In genomic region chr2:232533944-232534710, GRCh38 we compare ENCODE assay signal across 21 cellular contexts. TPM values are rescaled to one million over a fixed set of nuclear protein-coding genes. Genes with fewer than 3 reads are reported as not detected.
DNase-seq lines count a peak whose midpoint lies in the region; ATAC-seq and TF ChIP-seq lines count a peak whose summit lies in the region.
"Had no signal": no experiment of that assay in that cellular context is flagged by ENCODE, and none has a peak within 500 bp of the region (broad histone marks: within the 10 kb centered on the region; RNA-seq: fewer than 3 reads in every experiment).

No MANE protein-coding gene starts in this region.

- H3K27me3 Mint-ChIP-seq in activated naive CD8-positive, alpha-beta T cell treated with anti-CD3 and anti-CD28 coated beads, Interleukin-2, amount 10 ng/mL, durations not matched to agents 7 days and 5 days: peaks cover 7% of the 10 kb centered on the region
- H3K27me3 Mint-ChIP-seq in activated naive CD8-positive, alpha-beta T cell treated with anti-CD3 and anti-CD28 coated beads for 36 hours: peaks cover 12% of the 10 kb centered on the region
- peaks cover 6% of the 10 kb centered on the region for H3K27me3 Mint-ChIP-seq in activated CD8-positive, alpha-beta memory T cell treated with anti-CD3 and anti-CD28 coated beads, Interleukin-2, amount 10 ng/mL, durations not matched to agents 7 days and 5 days

- H3K9me3 ChIP-seq in upper lobe of right lung: no peaks in the 10 kb centered on the region
- H3K9me3 ChIP-seq in suprapubic skin: no peaks in the 10 kb centered on the region

- no peak overlapping the region for H3K27ac Mint-ChIP-seq in activated naive CD8-positive, alpha-beta T cell treated with anti-CD3 and anti-CD28 coated beads, Interleukin-2, amount 10 ng/mL, durations not matched to agents 7 days and 5 days
- no peak overlapping the region for H3K27ac Mint-ChIP-seq in activated naive CD8-positive, alpha-beta T cell treated with anti-CD3 and anti-CD28 coated beads for 36 hours
- no peak overlapping the region for H3K27ac Mint-ChIP-seq in activated CD8-positive, alpha-beta memory T cell treated with anti-CD3 and anti-CD28 coated beads, Interleukin-2, amount 10 ng/mL, durations not matched to agents 7 days and 5 days
- H3K27ac Mint-ChIP-seq: activated T-helper 2 cell treated with anti-CD3 and anti-CD28 coated beads, Interferon-gamma antibody, Interleukin-2, Interleukin-4, amounts not matched to agents 10 μg/mL and 5 μg/mL and 100 μg/mL, durations not matched to agents 14 hours and 24 hours and 36 hours had no signal

- H3K27me3 ChIP-seq in upper lobe of right lung (peaks cover 5% of the 10 kb centered on the region), suprapubic skin (peaks cover 43% of the 10 kb centered on the region)
- H3K27me3 ChIP-seq: BLaER1 treated with 17β-estradiol and CSF1 and Interleukin-3, amounts not matched to agents 10 nM and 100 nM had no signal

- H3K27ac ChIP-seq in upper lobe of right lung (no peak overlapping the region), suprapubic skin (no peak overlapping the region)
- H3K27ac ChIP-seq: BLaER1 treated with 17β-estradiol and CSF1 and Interleukin-3, amounts not matched to agents 10 nM and 100 nM; SK-N-MC; skin epidermis had no signal

- TF ChIP-seq EP300 in suprapubic skin (IDR thresholded peaks at IDR 0.05): no peak

- WGBS in suprapubic skin: 77% methylated on average over 3 of the region's 13 CpGs

- no peak for TF ChIP-seq POLR2A in suprapubic skin (IDR thresholded peaks at IDR 0.05)

- TF ChIP-seq CTCF in upper lobe of right lung (IDR thresholded peaks at IDR 0.05): no peak
- no peak for TF ChIP-seq CTCF in suprapubic skin (IDR thresholded peaks at IDR 0.05)

- H3K4me3 ChIP-seq in upper lobe of right lung (no peak overlapping the region), suprapubic skin (no peak overlapping the region)
- H3K4me3 ChIP-seq: BLaER1 treated with 17β-estradiol and CSF1 and Interleukin-3, amounts not matched to agents 10 nM and 100 nM; SK-N-MC; skin epidermis had no signal

- DNase-seq in activated naive CD8-positive, alpha-beta T cell treated with anti-CD3 and anti-CD28 coated beads, Interleukin-2, amount 10 ng/mL, durations not matched to agents 7 days and 5 days: peak; percentile 20
- DNase-seq in activated naive CD8-positive, alpha-beta T cell treated with anti-CD3 and anti-CD28 coated beads for 36 hours: no peak
- peak; percentile 48 for DNase-seq in ecto neural progenitor cell (ENCODE audit: low spot score)
- DNase-seq in mesenteric fat pad (ENCODE audit: low spot score): peak; percentile 73
- DNase-seq in upper lobe of right lung: peak; percentile 57
- DNase-seq in stimulated activated naive CD4-positive, alpha-beta T cell (lab: John Stamatoyannopoulos, UW): no peak
- no peak for DNase-seq in suprapubic skin (ENCODE audit: low spot score in 2 of 2)
- DNase-seq in activated CD8-positive, alpha-beta memory T cell treated with anti-CD3 and anti-CD28 coated beads, Interleukin-2, amount 10 ng/mL, durations not matched to agents 7 days and 5 days: no peak
- DNase-seq: amniotic stem cell; foreskin melanocyte; NCI-H1417; NCI-H774; stimulated activated CD4-positive, alpha-beta T cell treated with anti-CD3 and anti-CD28 coated beads, Interleukin-4, amount 100 ng/mL, for 24 hours; T1000 had no signal

- no peaks in the 10 kb centered on the region for H3K36me3 ChIP-seq in upper lobe of right lung
- no peaks in the 10 kb centered on the region for H3K36me3 ChIP-seq in suprapubic skin
- H3K36me3 ChIP-seq: BLaER1 treated with 17β-estradiol and CSF1 and Interleukin-3, amounts not matched to agents 10 nM and 100 nM had no signal

- POLR2A ChIA-PET in activated naive CD8-positive, alpha-beta T cell treated with anti-CD3 and anti-CD28 coated beads, Interleukin-2, amount 10 ng/mL, durations not matched to agents 7 days and 5 days (lab: Charles Lee): no interaction called here

- no peak for ATAC-seq in activated naive CD8-positive, alpha-beta T cell treated with anti-CD3 and anti-CD28 coated beads, Interleukin-2, amount 10 ng/mL, durations not matched to agents 7 days and 5 days (ENCODE audit: low read depth)
- no peak for ATAC-seq in upper lobe of right lung
- ATAC-seq in activated CD8-positive, alpha-beta memory T cell treated with anti-CD3 and anti-CD28 coated beads, Interleukin-2, amount 10 ng/mL, durations not matched to agents 7 days and 5 days: no peak
- ATAC-seq: activated CD4-positive, CD25-positive, alpha-beta regulatory T cell treated with anti-CD3 and anti-CD28 coated beads, Interleukin-2, amount 50 U/mL, for 24 hours had no signal

- H3K4me3 Mint-ChIP-seq in activated naive CD8-positive, alpha-beta T cell treated with anti-CD3 and anti-CD28 coated beads, Interleukin-2, amount 10 ng/mL, durations not matched to agents 7 days and 5 days: no peak overlapping the region
- H3K4me3 Mint-ChIP-seq in activated naive CD8-positive, alpha-beta T cell treated with anti-CD3 and anti-CD28 coated beads for 36 hours: no peak overlapping the region
- no peak overlapping the region for H3K4me3 Mint-ChIP-seq in activated CD8-positive, alpha-beta memory T cell treated with anti-CD3 and anti-CD28 coated beads, Interleukin-2, amount 10 ng/mL, durations not matched to agents 7 days and 5 days

- intact Hi-C loops in upper lobe of right lung (cut with DNase I): no loop called here

- H3K36me3 Mint-ChIP-seq in activated naive CD8-positive, alpha-beta T cell treated with anti-CD3 and anti-CD28 coated beads, Interleukin-2, amount 10 ng/mL, durations not matched to agents 7 days and 5 days: peaks cover 3% of the 10 kb centered on the region
- H3K36me3 Mint-ChIP-seq in activated naive CD8-positive, alpha-beta T cell treated with anti-CD3 and anti-CD28 coated beads for 36 hours: no peaks in the 10 kb centered on the region
- no peaks in the 10 kb centered on the region for H3K36me3 Mint-ChIP-seq in activated CD8-positive, alpha-beta memory T cell treated with anti-CD3 and anti-CD28 coated beads, Interleukin-2, amount 10 ng/mL, durations not matched to agents 7 days and 5 days

- CTCF ChIA-PET in activated CD8-positive, alpha-beta memory T cell treated with anti-CD3 and anti-CD28 coated beads, Interleukin-2, amount 10 ng/mL, durations not matched to agents 7 days and 5 days (lab: Charles Lee): interaction anchor here (0.7 kb wide), 1 partner anchor 44 kb away, joined by 3 read pairs; no protein-coding TSS in a partner anchor

- H3K4me1 ChIP-seq in upper lobe of right lung: no peaks in the 10 kb centered on the region
- H3K4me1 ChIP-seq in suprapubic skin: peaks cover 4% of the 10 kb centered on the region

- peaks cover 2% of the 10 kb centered on the region for H3K9me3 Mint-ChIP-seq in activated naive CD8-positive, alpha-beta T cell treated with anti-CD3 and anti-CD28 coated beads, Interleukin-2, amount 10 ng/mL, durations not matched to agents 7 days and 5 days
- no peaks in the 10 kb centered on the region for H3K9me3 Mint-ChIP-seq in activated naive CD8-positive, alpha-beta T cell treated with anti-CD3 and anti-CD28 coated beads for 36 hours
- H3K9me3 Mint-ChIP-seq in activated CD8-positive, alpha-beta memory T cell treated with anti-CD3 and anti-CD28 coated beads, Interleukin-2, amount 10 ng/mL, durations not matched to agents 7 days and 5 days (ENCODE audit: low read depth): peaks cover 4% of the 10 kb centered on the region
- H3K9me3 Mint-ChIP-seq: activated T-helper 2 cell treated with anti-CD3 and anti-CD28 coated beads, Interferon-gamma antibody, Interleukin-2, Interleukin-4, amounts not matched to agents 10 μg/mL and 5 μg/mL and 100 μg/mL, durations not matched to agents 14 hours and 24 hours and 36 hours had no signal

- peaks cover 12% of the 10 kb centered on the region for H3K4me1 Mint-ChIP-seq in activated naive CD8-positive, alpha-beta T cell treated with anti-CD3 and anti-CD28 coated beads, Interleukin-2, amount 10 ng/mL, durations not matched to agents 7 days and 5 days
- peaks cover 8% of the 10 kb centered on the region for H3K4me1 Mint-ChIP-seq in activated naive CD8-positive, alpha-beta T cell treated with anti-CD3 and anti-CD28 coated beads for 36 hours
- H3K4me1 Mint-ChIP-seq in activated CD8-positive, alpha-beta memory T cell treated with anti-CD3 and anti-CD28 coated beads, Interleukin-2, amount 10 ng/mL, durations not matched to agents 7 days and 5 days: peaks cover 9% of the 10 kb centered on the region

RNA-seq across cellular contexts. Expression of gene CHRNG, which starts 5.4 kb away (rescaled TPM):
- not detected for total RNA-seq in activated naive CD8-positive, alpha-beta T cell treated with anti-CD3 and anti-CD28 coated beads, Interleukin-2, amount 10 ng/mL, durations not matched to agents 7 days and 5 days
- total RNA-seq in activated naive CD8-positive, alpha-beta T cell treated with anti-CD3 and anti-CD28 coated beads for 36 hours: not detected
- not detected for total RNA-seq in mesenteric fat pad
- total RNA-seq in upper lobe of right lung: not detected
- not detected for total RNA-seq in suprapubic skin
- not detected for total RNA-seq in activated CD8-positive, alpha-beta memory T cell treated with anti-CD3 and anti-CD28 coated beads, Interleukin-2, amount 10 ng/mL, durations not matched to agents 7 days and 5 days
- total RNA-seq: A172; activated T-helper 2 cell treated with anti-CD3 and anti-CD28 coated beads, Interferon-gamma antibody, Interleukin-2, Interleukin-4, amounts not matched to agents 10 μg/mL and 5 μg/mL and 100 μg/mL, durations not matched to agents 14 hours and 24 hours and 36 hours; subcutaneous adipose tissue had no signal

RNA-seq across cellular contexts. Expression of gene CHRND, which starts 8.2 kb away (rescaled TPM):
- not detected for total RNA-seq in activated naive CD8-positive, alpha-beta T cell treated with anti-CD3 and anti-CD28 coated beads, Interleukin-2, amount 10 ng/mL, durations not matched to agents 7 days and 5 days
- total RNA-seq in activated naive CD8-positive, alpha-beta T cell treated with anti-CD3 and anti-CD28 coated beads for 36 hours: not detected
- total RNA-seq in mesenteric fat pad (not detected), upper lobe of right lung (not detected), suprapubic skin (not detected)
- total RNA-seq in activated CD8-positive, alpha-beta memory T cell treated with anti-CD3 and anti-CD28 coated beads, Interleukin-2, amount 10 ng/mL, durations not matched to agents 7 days and 5 days: not detected
- total RNA-seq: A172; activated T-helper 2 cell treated with anti-CD3 and anti-CD28 coated beads, Interferon-gamma antibody, Interleukin-2, Interleukin-4, amounts not matched to agents 10 μg/mL and 5 μg/mL and 100 μg/mL, durations not matched to agents 14 hours and 24 hours and 36 hours; subcutaneous adipose tissue had no signal

RNA-seq across cellular contexts. Expression of gene PRSS56, which starts 13.9 kb away (rescaled TPM):
- not detected for total RNA-seq in activated naive CD8-positive, alpha-beta T cell treated with anti-CD3 and anti-CD28 coated beads, Interleukin-2, amount 10 ng/mL, durations not matched to agents 7 days and 5 days
- not detected for total RNA-seq in activated naive CD8-positive, alpha-beta T cell treated with anti-CD3 and anti-CD28 coated beads for 36 hours
- total RNA-seq in mesenteric fat pad (not detected), upper lobe of right lung (not detected), suprapubic skin (not detected)
- not detected for total RNA-seq in activated CD8-positive, alpha-beta memory T cell treated with anti-CD3 and anti-CD28 coated beads, Interleukin-2, amount 10 ng/mL, durations not matched to agents 7 days and 5 days
- total RNA-seq: A172; activated T-helper 2 cell treated with anti-CD3 and anti-CD28 coated beads, Interferon-gamma antibody, Interleukin-2, Interleukin-4, amounts not matched to agents 10 μg/mL and 5 μg/mL and 100 μg/mL, durations not matched to agents 14 hours and 24 hours and 36 hours; subcutaneous adipose tissue had no signal

RNA-seq across cellular contexts. Expression of gene TIGD1, which starts 16.2 kb away (rescaled TPM):
- total RNA-seq in activated naive CD8-positive, alpha-beta T cell treated with anti-CD3 and anti-CD28 coated beads, Interleukin-2, amount 10 ng/mL, durations not matched to agents 7 days and 5 days: 10 to 100 TPM; 11.7 to 12.8 TPM
- total RNA-seq in activated naive CD8-positive, alpha-beta T cell treated with anti-CD3 and anti-CD28 coated beads for 36 hours: 1 to 10 TPM; 6.9 to 7.0 TPM
- total RNA-seq in mesenteric fat pad (2.2 TPM), upper lobe of right lung (3.9 TPM), suprapubic skin (10 to 100 TPM in 1 of 4 donors, 1 to 10 TPM in 3; 4.6 to 16.3 (median 7.9) TPM)
- total RNA-seq in activated CD8-positive, alpha-beta memory T cell treated with anti-CD3 and anti-CD28 coated beads, Interleukin-2, amount 10 ng/mL, durations not matched to agents 7 days and 5 days: 1 to 10 TPM; 6.1 to 9.6 TPM

RNA-seq across cellular contexts. Expression of gene EIF4E2, which starts 16.4 kb away (rescaled TPM):
- total RNA-seq in activated naive CD8-positive, alpha-beta T cell treated with anti-CD3 and anti-CD28 coated beads, Interleukin-2, amount 10 ng/mL, durations not matched to agents 7 days and 5 days: 10 to 100 TPM; 61.0 to 65.2 TPM
- total RNA-seq in activated naive CD8-positive, alpha-beta T cell treated with anti-CD3 and anti-CD28 coated beads for 36 hours: 10 to 100 TPM; 70.1 to 71.8 TPM
- total RNA-seq in mesenteric fat pad (46.9 TPM), upper lobe of right lung (68.0 TPM), suprapubic skin (10 to 100 TPM; 26.6 to 54.2 (median 34.1) TPM)
- total RNA-seq in activated CD8-positive, alpha-beta memory T cell treated with anti-CD3 and anti-CD28 coated beads, Interleukin-2, amount 10 ng/mL, durations not matched to agents 7 days and 5 days: 10 to 100 TPM; 59.9 to 81.1 TPM

Comparison
In these comparisons a context has a peak if more than half of its experiments do, and no peak if none do; other contexts are left out.
1. DNase-seq: peak in activated naive CD8-positive, alpha-beta T cell treated with anti-CD3 and anti-CD28 coated beads, Interleukin-2, amount 10 ng/mL, durations not matched to agents 7 days and 5 days (single experiment), ecto neural progenitor cell (single experiment), mesenteric fat pad (single experiment) and upper lobe of right lung (single experiment); none in activated naive CD8-positive, alpha-beta T cell treated with anti-CD3 and anti-CD28 coated beads for 36 hours (single experiment), stimulated activated naive CD4-positive, alpha-beta T cell (0 of 6), suprapubic skin (0 of 2) and activated CD8-positive, alpha-beta memory T cell treated with anti-CD3 and anti-CD28 coated beads, Interleukin-2, amount 10 ng/mL, durations not matched to agents 7 days and 5 days (single experiment).